In genomic region chr1:89686520-89686919, GRCh38 we compare ENCODE assay signal across 1 cellular context.
TF ChIP-seq lines count a peak whose summit lies in the region.

No MANE protein-coding gene starts in this region.

TF ChIP-seq in GM12878, 131 proteins besides CTCF, POLR2A, EP300 and RAD21 (continued from another document):
- TF ChIP-seq ZNF592 (IDR thresholded peaks at IDR 0.05) = no peak
